In genomic region chr16:81005644-81006471, GRCh38 we compare ENCODE assay signal across 8 cellular contexts. TPM values are rescaled to one million over a fixed set of nuclear protein-coding genes. Genes with fewer than 3 reads are reported as not detected.
DNase-seq lines count a peak whose midpoint lies in the region; ATAC-seq and TF ChIP-seq lines count a peak whose summit lies in the region.

No MANE protein-coding gene starts in this region.

- H3K9me3 ChIP-seq in mucosa of descending colon, result no peaks in the 10 kb centered on the region

- no peaks in the 10 kb centered on the region for H3K36me3 ChIP-seq in mucosa of descending colon (ENCODE audit: low read depth)

- intact Hi-C loops in mucosa of descending colon (cut with DNase I, micrococcal nuclease), result no loop called here

- H3K4me3 ChIP-seq in mucosa of descending colon, result peak overlapping the region; percentile 83

- DNase-seq in DMS79 treated with DMSO at 0.1 percent for 48 hours (lab: John Stamatoyannopoulos, UW) (peak; percentile 11), DMS79 (lab: John Stamatoyannopoulos, UW) (no peak), NCI-H69 (lab: John Stamatoyannopoulos, UW) (peak; percentile 9), cerebellar cortex (ENCODE audit: low spot score) (peak; percentile 25), mucosa of descending colon (peak in 2 of 3 donors; percentile 33 to 84), NCI-H2227 (lab: John Stamatoyannopoulos, UW; ENCODE audit: unreplicated experiment) (no peak)

- ATAC-seq in mucosa of descending colon, result no peak
- no peak for ATAC-seq in GM19467 (IDR thresholded peaks at IDR 0.05; ENCODE audit: unreplicated experiment)
- ATAC-seq in HG02642 (IDR thresholded peaks at IDR 0.05; ENCODE audit: poor library complexity, unreplicated experiment), result no peak

- TF ChIP-seq CTCF in mucosa of descending colon (IDR thresholded peaks at IDR 0.05), result no peak

- H3K4me1 ChIP-seq in mucosa of descending colon (ENCODE audit: low read depth), result peaks cover 22% of the 10 kb centered on the region

RNA-seq across cellular contexts. Expression of gene CMC2, which starts 0.8 kb away (rescaled TPM):
- total RNA-seq in mucosa of descending colon, result 10 to 100 TPM; 42.1 to 52.7 (median 51.9) TPM

RNA-seq across cellular contexts. Expression of gene CENPN, which starts 1.2 kb away (rescaled TPM):
- total RNA-seq in mucosa of descending colon, result 10 to 100 TPM in 1 of 3 donors, 1 to 10 TPM in 2; 7.1 to 13.4 (median 7.6) TPM

RNA-seq across cellular contexts. Expression of gene ATMIN, which starts 29.8 kb away (rescaled TPM):
- 10 to 100 TPM; 27.3 to 34.0 (median 31.4) TPM for total RNA-seq in mucosa of descending colon

Comparison
In these comparisons a context has a peak if more than half of its experiments do, and no peak if none do; other contexts are left out.
1. DNase-seq: peak in DMS79 treated with DMSO at 0.1 percent for 48 hours (single experiment), NCI-H69 (single experiment), cerebellar cortex (single experiment) and mucosa of descending colon (2 of 3); none in DMS79 (single experiment) and NCI-H2227 (single experiment).